Comparison of ENCODE assay signal across 9 cellular contexts in the genomic region with DNA sequence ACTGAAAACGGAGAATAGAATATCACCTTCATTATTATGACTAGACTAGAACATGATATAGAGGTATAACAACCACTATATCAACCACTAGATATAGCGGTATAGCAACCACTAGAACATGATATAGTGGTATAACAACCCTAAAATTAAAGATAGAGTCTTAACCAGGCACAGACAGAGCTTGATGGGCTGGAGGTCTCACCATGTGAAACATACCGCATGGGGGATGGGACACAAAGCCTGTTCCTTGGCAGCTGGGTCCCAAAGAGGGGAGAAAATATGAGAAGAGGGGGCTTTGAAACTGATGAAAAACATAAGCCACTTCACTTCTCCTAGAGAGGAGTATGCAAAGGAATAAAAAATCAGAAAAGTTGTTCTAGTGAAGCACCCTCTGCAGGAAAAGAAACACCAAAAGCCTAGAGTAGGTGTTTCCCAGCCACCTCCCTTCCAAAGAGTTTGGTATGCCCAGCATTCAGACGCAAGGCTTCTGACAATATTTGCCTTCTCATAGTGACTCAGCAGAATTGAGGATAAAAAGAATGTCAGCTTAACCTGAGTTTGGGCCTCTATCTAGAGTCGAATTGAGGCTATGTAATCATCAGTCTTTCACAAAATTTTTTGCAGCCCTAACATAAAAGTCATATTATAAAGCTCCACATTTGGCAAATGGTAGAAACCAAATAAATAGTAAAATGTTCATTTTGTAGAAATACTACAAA.
DNase-seq lines count a peak whose midpoint lies in the region; ATAC-seq and TF ChIP-seq lines count a peak whose summit lies in the region.
"Had no signal": no experiment of that assay in that cellular context is flagged by ENCODE, and none has a peak within 500 bp of the region (broad histone marks: within the 10 kb centered on the region; RNA-seq: fewer than 3 reads in every experiment).

No MANE protein-coding gene starts in this region.

- peaks cover 5% of the 10 kb centered on the region for H3K9me3 Mint-ChIP-seq in Calu3 (ENCODE audit: low read depth, unreplicated experiment)

- intact Hi-C loops in Calu3 (cut with micrococcal nuclease; ENCODE audit: unreplicated experiment) = no loop called here

- no peaks in the 10 kb centered on the region for H3K36me3 Mint-ChIP-seq in Calu3 (ENCODE audit: insufficient read depth, unreplicated experiment)

- no peak overlapping the region for H3K4me3 ChIP-seq in cardiac fibroblast (replicated peaks in 1 of 2; ENCODE audit: low read depth in 2 of 2, low read length in 2 of 2)

- H3K4me1 Mint-ChIP-seq in Calu3 (ENCODE audit: low read depth, unreplicated experiment) = no peaks in the 10 kb centered on the region

- no peak for TF ChIP-seq CTCF in cardiac fibroblast (IDR thresholded peaks at IDR 0.05; ENCODE audit: low read depth, low read length)
- TF ChIP-seq CTCF in Calu3 (IDR thresholded peaks at IDR 0.05; ENCODE audit: unreplicated experiment) = no peak

- H3K4me3 Mint-ChIP-seq in Calu3 (ENCODE audit: low read depth, unreplicated experiment) = no peak overlapping the region

- H3K27me3 Mint-ChIP-seq in Calu3 (ENCODE audit: unreplicated experiment) = no peaks in the 10 kb centered on the region

- no TSS peak for BruUV-seq in Calu3 (replicated peaks; lab: Mats Ljungman, UMichigan)

- DNase-seq in Daoy (ENCODE audit: low read depth) (peak; percentile 38), NCI-H1930 (lab: John Stamatoyannopoulos, UW) (peak; percentile 71 to 91), cardiac fibroblast (ENCODE audit: low read depth in 2 of 2) (peak; percentile 87), myocyte (ENCODE audit: low read depth) (peak; percentile 55), anterior cingulate cortex (lab: John Stamatoyannopoulos, UW) (no peak), Calu3 (no peak), NOMO-1 (lab: John Stamatoyannopoulos, UW; ENCODE audit: unreplicated experiment in 2 of 2) (no peak)
- DNase-seq: activated gamma-delta T cell treated with Interleukin-2 at 50 U/mL for 16 hours had no signal

- no peak for ATAC-seq in HG03135 (IDR thresholded peaks at IDR 0.05; ENCODE audit: unreplicated experiment)

- no peak overlapping the region for H3K27ac Mint-ChIP-seq in Calu3 (ENCODE audit: unreplicated experiment)

- CTCF ChIA-PET in Calu3 (lab: Charles Lee) = no interaction called here

Comparison
In these comparisons a context has a peak if more than half of its experiments do, and no peak if none do; other contexts are left out.
1. DNase-seq: peak in Daoy (single experiment), NCI-H1930 (2 of 2), cardiac fibroblast (2 of 2) and myocyte (single experiment); none in anterior cingulate cortex (0 of 58), Calu3 (single experiment) and NOMO-1 (0 of 2).